In the genomic region with DNA sequence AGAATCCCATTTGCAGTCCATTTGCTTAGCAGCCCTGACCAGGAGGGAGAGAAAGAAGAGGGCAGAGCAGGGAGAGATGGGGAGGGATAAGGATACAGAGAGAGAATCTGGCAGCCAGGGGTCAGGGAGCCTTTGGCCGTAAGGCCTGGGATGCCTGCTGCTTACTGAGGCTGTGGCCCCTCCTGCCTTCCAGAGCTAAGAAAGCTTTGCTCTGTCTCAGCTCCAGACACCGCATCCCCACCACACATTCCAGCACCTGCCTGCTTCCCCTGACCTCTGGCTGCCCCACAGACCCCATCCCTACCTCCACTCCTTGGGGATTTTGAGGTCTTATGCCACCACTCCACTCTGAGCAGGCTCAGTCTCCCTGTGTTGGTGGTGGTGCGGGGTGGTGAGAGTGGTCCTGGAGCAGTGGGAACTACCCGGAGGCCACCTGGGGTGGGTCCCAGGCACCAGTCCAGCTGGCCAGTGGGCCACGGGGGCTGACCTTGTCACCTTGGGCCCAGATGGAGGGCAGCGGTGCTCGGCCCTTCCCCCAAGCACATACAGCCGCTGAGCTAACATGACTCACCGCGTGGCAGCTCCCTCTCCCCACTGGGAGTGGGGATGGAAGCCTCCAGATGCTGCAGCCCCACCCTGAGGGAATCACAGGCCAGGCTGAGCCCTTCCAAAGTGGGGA, we compare ENCODE assay signal across 8 cellular contexts. TPM values are rescaled to one million over a fixed set of nuclear protein-coding genes. Genes with fewer than 3 reads are reported as not detected.
DNase-seq lines count a peak whose midpoint lies in the region; ATAC-seq and TF ChIP-seq lines count a peak whose summit lies in the region.

No MANE protein-coding gene starts in this region.

- peaks cover 82% of the 10 kb centered on the region for H3K4me1 ChIP-seq in left ventricle myocardium inferior

- H3K4me1 Mint-ChIP-seq in activated T-helper 17 cell treated with anti-CD3 and anti-CD28 coated beads, Interleukin-2, amount 50 U/mL, for 72 hours, result peaks cover 7% of the 10 kb centered on the region

- DNase-seq in ELF-1 (ENCODE audit: low read depth, low spot score) (peak; percentile 39), left ventricle myocardium inferior (no peak), retina (peak; percentile 54), DMS79 (lab: John Stamatoyannopoulos, UW) (no peak), HUDEP-2 (lab: John Stamatoyannopoulos, UW; ENCODE audit: unreplicated experiment in 76 of 76) (no peak)

- no peaks in the 10 kb centered on the region for H3K9me3 Mint-ChIP-seq in activated T-helper 17 cell treated with anti-CD3 and anti-CD28 coated beads, Interleukin-2, amount 50 U/mL, for 72 hours

- H3K27ac Mint-ChIP-seq in activated T-helper 17 cell treated with anti-CD3 and anti-CD28 coated beads, Interleukin-2, amount 50 U/mL, for 72 hours, result peak overlapping the region; percentile 71

- no peak overlapping the region for H3K4me3 ChIP-seq in left ventricle myocardium inferior

- no peaks in the 10 kb centered on the region for H3K36me3 Mint-ChIP-seq in activated T-helper 17 cell treated with anti-CD3 and anti-CD28 coated beads, Interleukin-2, amount 50 U/mL, for 72 hours (ENCODE audit: low read depth)

- H3K27me3 Mint-ChIP-seq in activated T-helper 17 cell treated with anti-CD3 and anti-CD28 coated beads, Interleukin-2, amount 50 U/mL, for 72 hours, result no peaks in the 10 kb centered on the region

- ATAC-seq in activated T-helper 17 cell treated with anti-CD3 and anti-CD28 coated beads, Interleukin-2, amount 50 U/mL, for 72 hours (replicated peaks), result no peak
- ATAC-seq in GM19395 (IDR thresholded peaks at IDR 0.05; ENCODE audit: unreplicated experiment), result no peak
- ATAC-seq in GM19467 (IDR thresholded peaks at IDR 0.05; ENCODE audit: unreplicated experiment), result no peak

- no peak overlapping the region for H3K4me3 Mint-ChIP-seq in activated T-helper 17 cell treated with anti-CD3 and anti-CD28 coated beads, Interleukin-2, amount 50 U/mL, for 72 hours

- intact Hi-C loops in left ventricle myocardium inferior (cut with micrococcal nuclease), result no loop called here

- H3K27me3 ChIP-seq in left ventricle myocardium inferior (ENCODE audit: low read depth), result no peaks in the 10 kb centered on the region

- H3K27ac ChIP-seq in left ventricle myocardium inferior (replicated peaks), result peak overlapping the region; percentile 79

- no peaks in the 10 kb centered on the region for H3K36me3 ChIP-seq in left ventricle myocardium inferior

- no peaks in the 10 kb centered on the region for H3K9me3 ChIP-seq in left ventricle myocardium inferior (replicated peaks)

- no peak for TF ChIP-seq CTCF in left ventricle myocardium inferior (IDR thresholded peaks at IDR 0.05; ENCODE audit: borderline replicate concordance)

RNA-seq across cellular contexts. Expression of a gene that starts 58.3 kb away (rescaled TPM):
- total RNA-seq in activated T-helper 17 cell treated with anti-CD3 and anti-CD28 coated beads, Interleukin-2, amount 50 U/mL, for 72 hours, result 10 to 100 TPM in 1 of 2 donors, 1 to 10 TPM in 1; 7.0 to 16.0 TPM
- total RNA-seq in left ventricle myocardium inferior, result 22.5 TPM

Comparison
In these comparisons a context has a peak if more than half of its experiments do, and no peak if none do; other contexts are left out.
1. DNase-seq: peak in ELF-1 (single experiment) and retina (single experiment); none in left ventricle myocardium inferior (single experiment), DMS79 (single experiment) and HUDEP-2 (0 of 76).